25 cellular contexts compared by ENCODE assay signal in the genomic region with DNA sequence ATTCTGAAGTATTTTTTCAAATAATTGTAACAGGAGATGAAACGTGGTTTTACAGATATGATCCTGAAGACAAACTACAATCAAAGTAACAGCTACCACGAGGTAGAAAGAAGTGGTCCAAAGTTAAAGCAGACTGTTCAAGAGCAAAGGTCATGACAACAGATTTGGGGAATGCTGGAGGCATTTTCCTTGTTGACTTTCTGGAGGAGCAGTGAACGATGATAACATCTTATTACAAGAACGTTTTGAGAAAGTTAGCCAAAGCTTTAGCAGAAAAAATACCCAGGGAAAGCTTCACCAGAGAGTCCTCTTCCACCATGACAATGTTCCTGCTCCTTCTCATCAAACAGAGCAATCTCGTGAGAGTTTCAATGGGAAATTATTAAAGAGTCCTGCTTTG.
A peak's percentile ranks its signal among the peaks of the same experiment; 100 is the strongest.
DNase-seq lines count a peak whose midpoint lies in the region; ATAC-seq and TF ChIP-seq lines count a peak whose summit lies in the region.
"Had no signal": no experiment of that assay in that cellular context is flagged by ENCODE, and none has a peak within 500 bp of the region (broad histone marks: within the 10 kb centered on the region; RNA-seq: fewer than 3 reads in every experiment).

No MANE protein-coding gene starts in this region.

- H3K9ac ChIP-seq in mammary epithelial cell (ENCODE audit: insufficient read depth, low read length): no peak overlapping the region
- no peak overlapping the region for H3K9ac ChIP-seq in adipocyte (ENCODE audit: low read length)

- H2AFZ ChIP-seq in mammary epithelial cell (ENCODE audit: low read depth, low read length): peak overlapping the region; percentile 69
- H2AFZ ChIP-seq: GM23338 had no signal

- H3K4me2 ChIP-seq in mammary epithelial cell (ENCODE audit: insufficient read depth, low read depth, low read length): no peak overlapping the region
- H3K4me2 ChIP-seq: GM23338 had no signal

- CTCF ChIA-PET in mammary epithelial cell (lab: Charles Lee; ENCODE audit: low non-redundant PET): no interaction called here
- CTCF ChIA-PET in MCF 10A (lab: Yijun Ruan, JAX): interaction anchor here (1.3 kb wide), 1 partner anchor 11 kb away, joined by 3 read pairs; no protein-coding TSS in a partner anchor

- H3K9me3 ChIP-seq in mammary epithelial cell (replicated peaks; ENCODE audit: insufficient read depth, low read length): peaks cover 3% of the 10 kb centered on the region
- peaks cover 22% of the 10 kb centered on the region for H3K9me3 ChIP-seq in adipocyte (ENCODE audit: control insufficient read depth, low read length)

- H3K27me3 Mint-ChIP-seq in MCF 10A (ENCODE audit: insufficient read depth, unreplicated experiment): no peaks in the 10 kb centered on the region
- H3K27me3 Mint-ChIP-seq: CD8-positive, alpha-beta memory T cell had no signal

- H3K27ac Mint-ChIP-seq in MCF 10A (ENCODE audit: low read depth, unreplicated experiment): no peak overlapping the region
- H3K27ac Mint-ChIP-seq: CD8-positive, alpha-beta memory T cell; GM23338 had no signal

- intact Hi-C loops in mammary epithelial cell (cut with micrococcal nuclease): no loop called here
- intact Hi-C loops in MCF 10A (cut with micrococcal nuclease): no loop called here

- H4K20me1 ChIP-seq in mammary epithelial cell (ENCODE audit: insufficient read depth, low read length): no peaks in the 10 kb centered on the region

- H3K4me1 ChIP-seq in mammary epithelial cell (ENCODE audit: insufficient read depth, low read length) (no peaks in the 10 kb centered on the region), adipocyte (ENCODE audit: control insufficient read depth, insufficient read depth, low read length) (peaks cover 7% of the 10 kb centered on the region)

- DNase-seq in mammary epithelial cell: no peak
- no peak for DNase-seq in MCF 10A (ENCODE audit: unreplicated experiment)
- peak; percentile 16 for DNase-seq in adipocyte (ENCODE audit: low read depth)
- peak; percentile 7 for DNase-seq in fibroblast of the aortic adventitia (ENCODE audit: low read depth)
- DNase-seq in hepatic stellate cell (ENCODE audit: low spot score): no peak
- no peak for DNase-seq in GM19240 (ENCODE audit: insufficient read length, low spot score)
- DNase-seq in NCI-H187 treated with DMSO at 0.1 percent for 48 hours (lab: John Stamatoyannopoulos, UW): no peak
- DNase-seq: 8988T; AML-193; Calu3; CD8-positive, alpha-beta memory T cell; DMS153; GF-D8; HCEC 1CT; KBM-7; NCI-H1105; NCI-H2081; NCI-H2171; NCI-H526; SIG-M5 had no signal

- H3K4me3 Mint-ChIP-seq in MCF 10A (ENCODE audit: unreplicated experiment): no peak overlapping the region
- H3K4me3 Mint-ChIP-seq: CD8-positive, alpha-beta memory T cell; GM23338 had no signal

- H3K79me2 ChIP-seq in mammary epithelial cell (ENCODE audit: insufficient read depth, low read length): no peaks in the 10 kb centered on the region

- H3K36me3 ChIP-seq in mammary epithelial cell (ENCODE audit: insufficient read depth, low read length): no peaks in the 10 kb centered on the region
- H3K36me3 ChIP-seq in adipocyte (ENCODE audit: control insufficient read depth, insufficient read depth, low read length, severe bottlenecking): no peaks in the 10 kb centered on the region

- BruUV-seq in mammary epithelial cell (replicated peaks; lab: Mats Ljungman, UMichigan): no TSS peak
- BruUV-seq in MCF 10A (replicated peaks; lab: Mats Ljungman, UMichigan): no TSS peak

- dilution Hi-C loops in mammary epithelial cell (cut with HindIII; ENCODE audit: low sequenced_read_pairs): no loop called here

- no peak for ATAC-seq in GM21717 (IDR thresholded peaks at IDR 0.05; ENCODE audit: unreplicated experiment)
- ATAC-seq: GM23338, SK-N-SH treated with all-trans-retinoic acid at 6 μM for 48 hours had no signal

- H3K36me3 Mint-ChIP-seq in MCF 10A (ENCODE audit: insufficient read depth, unreplicated experiment): no peaks in the 10 kb centered on the region
- H3K36me3 Mint-ChIP-seq: CD8-positive, alpha-beta memory T cell had no signal

- POLR2A ChIA-PET in MCF 10A (lab: Yijun Ruan, JAX): no interaction called here

- WGBS in mammary epithelial cell (ENCODE audit: low coverage, missing lambda C conversion rate): 21% methylated on average over 5 of the region's 5 CpGs

- no peaks in the 10 kb centered on the region for H3K9me3 Mint-ChIP-seq in MCF 10A (ENCODE audit: unreplicated experiment)

- H3K4me3 ChIP-seq in mammary epithelial cell (replicated peaks in 1 of 3; ENCODE audit: insufficient read depth in 1 of 3, low read depth in 2 of 3, low read length in 3 of 3): no peak overlapping the region
- no peak overlapping the region for H3K4me3 ChIP-seq in adipocyte (ENCODE audit: low read length)
- no peak overlapping the region for H3K4me3 ChIP-seq in fibroblast of the aortic adventitia (ENCODE audit: low read depth, low read length)
- H3K4me3 ChIP-seq: GM23338 had no signal

- in situ Hi-C loops in mammary epithelial cell (cut with MboI; ENCODE audit: low sequenced_read_pairs in 2 of 2): no loop called here

- no peak for TF ChIP-seq CTCF in mammary epithelial cell (conservative IDR thresholded peaks at IDR 0.05 in 1 of 2, IDR thresholded peaks at IDR 0.05 in 1 of 2; ENCODE audit: extremely low read depth in 1 of 2, insufficient read depth in 1 of 2, low read depth in 1 of 2, low read length in 2 of 2)
- no peak for TF ChIP-seq CTCF in MCF 10A (IDR thresholded peaks at IDR 0.05; ENCODE audit: unreplicated experiment)
- no peak for TF ChIP-seq CTCF in fibroblast of the aortic adventitia (IDR thresholded peaks at IDR 0.05; ENCODE audit: insufficient read depth, low read length)

- H3K27ac ChIP-seq in mammary epithelial cell (ENCODE audit: insufficient read depth, low read depth, low read length): no peak overlapping the region
- H3K27ac ChIP-seq: C4-2B, HL-60 had no signal

- no peaks in the 10 kb centered on the region for H3K27me3 ChIP-seq in mammary epithelial cell (ENCODE audit: insufficient read depth, low read length)
- H3K27me3 ChIP-seq in adipocyte (replicated peaks; ENCODE audit: control insufficient read depth, insufficient read depth, low read length): no peaks in the 10 kb centered on the region

- H3K4me1 Mint-ChIP-seq in MCF 10A (ENCODE audit: insufficient read depth, unreplicated experiment): no peaks in the 10 kb centered on the region
- H3K4me1 Mint-ChIP-seq: CD8-positive, alpha-beta memory T cell; GM23338 had no signal

Comparison
In these comparisons a context has a peak if more than half of its experiments do, and no peak if none do; other contexts are left out.
1. DNase-seq: peak in adipocyte (single experiment) and fibroblast of the aortic adventitia (single experiment); none in mammary epithelial cell (single experiment), MCF 10A (single experiment), hepatic stellate cell (single experiment), GM19240 (single experiment) and NCI-H187 treated with DMSO at 0.1 percent for 48 hours (single experiment).